Comparison of ENCODE assay signal across 8 cellular contexts in genomic region chr3:48635222-48636021, GRCh38. TPM values are rescaled to one million over a fixed set of nuclear protein-coding genes. Genes with fewer than 3 reads are reported as not detected.
DNase-seq lines count a peak whose midpoint lies in the region; ATAC-seq and TF ChIP-seq lines count a peak whose summit lies in the region.

SLC26A6 (minus strand) TSS chr3:48635461; CDS start chr3:48635393, 68 bp downstream.

- peak; percentile 92 for ATAC-seq in GM21515 (IDR thresholded peaks at IDR 0.05; ENCODE audit: unreplicated experiment)

- peak within 1 kb of the TSS; percentile 80 for H3K4me3 ChIP-seq in OCI-LY1 (ENCODE audit: low read depth, low read length, poor library complexity, severe bottlenecking)

- peaks cover 13% of the 10 kb centered on the region for H3K27me3 Mint-ChIP-seq in endothelial cell (ENCODE audit: unreplicated experiment)

- no peaks in the 10 kb centered on the region for H3K9me2 ChIP-seq in OCI-LY1 (ENCODE audit: low read depth, low read length)

- H3F3A ChIP-seq in OCI-LY1 (ENCODE audit: insufficient read depth, low read length), result no peaks in the 10 kb centered on the region

- H4K20me1 ChIP-seq in OCI-LY1 (ENCODE audit: insufficient read depth, low read length), result no peaks in the 10 kb centered on the region

- TF ChIP-seq CTCF in OCI-LY1 (IDR thresholded peaks at IDR 0.05; ENCODE audit: low read length) (peak; percentile 90), endothelial cell (IDR thresholded peaks at IDR 0.05; ENCODE audit: unreplicated experiment) (peak; percentile 72)

- no peaks in the 10 kb centered on the region for H3K9me3 ChIP-seq in OCI-LY1 (ENCODE audit: low read length)

- H3K27ac Mint-ChIP-seq in endothelial cell (ENCODE audit: unreplicated experiment), result peak within 1 kb of the TSS; percentile 95

- H3K36me3 Mint-ChIP-seq in endothelial cell (ENCODE audit: low read depth, unreplicated experiment), result peaks cover 12% of the 10 kb centered on the region

- peaks cover 30% of the 10 kb centered on the region for H3K36me3 ChIP-seq in OCI-LY1 (ENCODE audit: insufficient read depth, low read length)

- H3K27ac ChIP-seq in OCI-LY1 (ENCODE audit: low read depth, low read length, poor library complexity, severe bottlenecking), result peak within 1 kb of the TSS; percentile 42

- no peaks in the 10 kb centered on the region for H3K79me2 ChIP-seq in OCI-LY1 (ENCODE audit: insufficient read depth, low read length)

- peak within 1 kb of the TSS; percentile 84 for H3K9ac ChIP-seq in OCI-LY1 (ENCODE audit: low read length)

- peak; percentile 97 for DNase-seq in DMS 273 (lab: John Stamatoyannopoulos, UW; ENCODE audit: unreplicated experiment)
- peak; percentile 100 for DNase-seq in HuH-7 (ENCODE audit: low spot score)
- peak; percentile 93 for DNase-seq in activated CD8-positive, alpha-beta memory T cell treated with anti-CD3 and anti-CD28 coated beads, Interleukin-2, amount 50 U/mL, for 4 hours
- DNase-seq in endothelial cell (ENCODE audit: low spot score), result peak; percentile 98
- peak; percentile 97 for DNase-seq in midbrain (lab: John Stamatoyannopoulos, UW)
- DNase-seq in stimulated activated CD8-positive, alpha-beta memory T cell treated with anti-CD3 and anti-CD28 coated beads, Interleukin-2, amount 100 ng/mL, for 1 hour (ENCODE audit: low read depth in 2 of 2), result peak; percentile 84 to 87

- peaks cover 29% of the 10 kb centered on the region for H3K4me1 Mint-ChIP-seq in endothelial cell (ENCODE audit: unreplicated experiment)

- peak within 1 kb of the TSS; percentile 67 for H3K4me2 ChIP-seq in OCI-LY1 (ENCODE audit: low read length)

- peak within 1 kb of the TSS; percentile 93 for H3K4me3 Mint-ChIP-seq in endothelial cell (ENCODE audit: unreplicated experiment)

- H2AFZ ChIP-seq in OCI-LY1 (ENCODE audit: low read length), result no peak within 1 kb of the TSS

- peaks cover 26% of the 10 kb centered on the region for H3K4me1 ChIP-seq in OCI-LY1 (ENCODE audit: insufficient read depth, low read length, severe bottlenecking)

- no peaks in the 10 kb centered on the region for H3K9me3 Mint-ChIP-seq in endothelial cell (ENCODE audit: unreplicated experiment)

- H3K27me3 ChIP-seq in OCI-LY1 (ENCODE audit: insufficient read depth, low read length), result no peaks in the 10 kb centered on the region

RNA-seq across cellular contexts. Expression of gene SLC26A6, which starts in this region (rescaled TPM):
- total RNA-seq in endothelial cell (ENCODE audit: unreplicated experiment), result 76.1 TPM

Comparison
In these comparisons a context has a peak if more than half of its experiments do, and no peak if none do; other contexts are left out.
1. Peak in every context shown above with its lines: DNase-seq, ATAC-seq, H3K4me3 ChIP-seq and H3K27ac ChIP-seq.